ENCODE assay signal across 8 cellular contexts in the genomic region with DNA sequence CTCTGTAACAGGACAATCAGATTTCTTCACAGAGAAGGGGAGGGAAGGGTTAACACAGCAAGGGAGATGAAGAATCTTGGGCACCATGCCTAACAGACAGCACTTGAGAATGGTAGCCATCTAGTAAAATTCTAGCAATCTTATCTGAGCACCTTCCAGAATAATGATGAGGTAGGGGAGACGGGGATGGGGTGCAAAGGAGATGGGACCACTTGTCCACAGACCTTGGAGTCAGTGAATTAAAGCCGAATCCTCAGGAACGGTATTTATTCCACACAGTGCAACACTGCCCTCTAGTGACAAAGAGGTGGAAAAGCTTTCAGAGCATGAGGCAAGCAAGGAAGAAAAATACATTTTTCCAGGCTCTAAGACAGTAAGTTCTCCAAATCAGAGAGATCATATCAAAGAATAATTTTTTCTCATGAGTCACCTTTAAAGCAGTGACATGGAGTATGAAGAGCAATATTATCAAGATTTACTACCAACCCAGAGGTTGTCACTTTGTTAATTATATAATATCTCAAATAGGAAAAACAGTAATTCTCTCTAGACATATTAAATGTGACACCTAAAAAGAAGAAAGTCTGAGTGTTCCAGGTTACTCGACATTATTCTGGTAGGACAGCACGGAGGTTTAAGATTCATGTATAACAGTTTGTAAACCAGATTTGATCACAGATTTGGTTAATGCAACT. TPM values are rescaled to one million over a fixed set of nuclear protein-coding genes. Genes with fewer than 3 reads are reported as not detected.
DNase-seq lines count a peak whose midpoint lies in the region; ATAC-seq and TF ChIP-seq lines count a peak whose summit lies in the region.

No MANE protein-coding gene starts in this region.

- no peak overlapping the region for H3K27ac ChIP-seq in neural cell (ENCODE audit: low read length)

- in situ Hi-C loops in HAP-1 (cut with MboI; ENCODE audit: low sequenced_read_pairs), result loop anchor here (10.0 kb wide), 1 partner anchor 161 kb away; no protein-coding TSS in a partner anchor

- H3K4me3 ChIP-seq in HAP-1 (no peak overlapping the region), fibroblast of pulmonary artery (replicated peaks; ENCODE audit: low read depth, low read length) (no peak overlapping the region), neural cell (ENCODE audit: low read length) (peak overlapping the region; percentile 26)

- no peaks in the 10 kb centered on the region for H3K9me3 Mint-ChIP-seq in T-helper 2 cell treated with Interferon-gamma antibody and Interleukin-4, amounts not matched to agents 5 μg/mL and 100 μg/mL, for 36 hours
- no peaks in the 10 kb centered on the region for H3K9me3 Mint-ChIP-seq in activated B cell treated with CpG ODN at 0.5 μM for 24 hours

- TF ChIP-seq EP300 in neural cell (conservative IDR thresholded peaks at IDR 0.05; ENCODE audit: poor library complexity, severe bottlenecking), result no peak

- no peaks in the 10 kb centered on the region for H3K9me2 ChIP-seq in neural cell (ENCODE audit: insufficient read depth, low read length)

- H3K9me3 ChIP-seq in HAP-1, result no peaks in the 10 kb centered on the region
- H3K9me3 ChIP-seq in neural cell (ENCODE audit: low read length), result no peaks in the 10 kb centered on the region

- H3K36me3 Mint-ChIP-seq in T-helper 2 cell treated with Interferon-gamma antibody and Interleukin-4, amounts not matched to agents 5 μg/mL and 100 μg/mL, for 36 hours (ENCODE audit: low read depth), result no peaks in the 10 kb centered on the region
- peaks cover 44% of the 10 kb centered on the region for H3K36me3 Mint-ChIP-seq in activated B cell treated with CpG ODN at 0.5 μM for 24 hours (ENCODE audit: low read depth)

- peak; percentile 97 for TF ChIP-seq RAD21 in neural cell (conservative IDR thresholded peaks at IDR 0.05)

- H3K36me3 ChIP-seq in HAP-1 (replicated peaks) (no peaks in the 10 kb centered on the region; the same call in 1 of the 2 replicates), neural cell (ENCODE audit: insufficient read depth, low read length) (no peaks in the 10 kb centered on the region)

- CTCF ChIA-PET in activated B cell treated with CpG ODN at 0.5 μM for 24 hours (lab: Charles Lee), result interaction anchor here (1.0 to 3.7 kb wide), 14 partner anchors 9 to 318 kb away, joined by 3 to 26 read pairs (median 4); no protein-coding TSS in a partner anchor

- no peaks in the 10 kb centered on the region for H3K79me2 ChIP-seq in neural cell (replicated peaks; ENCODE audit: insufficient read depth, low read length)

- no peak overlapping the region for H2AFZ ChIP-seq in neural cell (ENCODE audit: low read depth, low read length)

- intact Hi-C loops in activated B cell treated with CpG ODN at 0.5 μM for 24 hours (cut with micrococcal nuclease), result loop anchor here (1.0 to 5.0 kb wide), 6 partner anchors 154 to 1031 kb away; no protein-coding TSS in a partner anchor

- ATAC-seq in activated B cell treated with CpG ODN at 0.5 μM for 24 hours (ENCODE audit: low read depth), result peak; percentile 70
- ATAC-seq in HG03565 (IDR thresholded peaks at IDR 0.05; ENCODE audit: unreplicated experiment), result no peak

- peak in 3 of 5 experiments; percentile 5 to 57 (median 40) for DNase-seq in T-helper 2 cell
- no peak for DNase-seq in T-helper 2 cell treated with Interferon-gamma antibody and Interleukin-4, amounts not matched to agents 5 μg/mL and 100 μg/mL, for 36 hours (ENCODE audit: low spot score)
- peak; percentile 41 to 71 for DNase-seq in HAP-1 (ENCODE audit: low spot score in 2 of 2)
- peak; percentile 65 for DNase-seq in NCI-H2171 treated with DMSO at 0.1 percent for 48 hours (lab: John Stamatoyannopoulos, UW)
- no peak for DNase-seq in activated B cell treated with CpG ODN at 0.5 μM for 24 hours
- peak; percentile 83 for DNase-seq in fibroblast of pulmonary artery (ENCODE audit: low read depth)

- no peak overlapping the region for H3K4me2 ChIP-seq in neural cell (ENCODE audit: low read length)

- H3K4me1 Mint-ChIP-seq in T-helper 2 cell treated with Interferon-gamma antibody and Interleukin-4, amounts not matched to agents 5 μg/mL and 100 μg/mL, for 36 hours (ENCODE audit: low read depth), result peaks cover 2% of the 10 kb centered on the region
- peaks cover 4% of the 10 kb centered on the region for H3K4me1 Mint-ChIP-seq in activated B cell treated with CpG ODN at 0.5 μM for 24 hours

- POLR2A ChIA-PET in activated B cell treated with CpG ODN at 0.5 μM for 24 hours (lab: Charles Lee), result no interaction called here

- H3K27ac Mint-ChIP-seq in T-helper 2 cell treated with Interferon-gamma antibody and Interleukin-4, amounts not matched to agents 5 μg/mL and 100 μg/mL, for 36 hours, result no peak overlapping the region
- no peak overlapping the region for H3K27ac Mint-ChIP-seq in activated B cell treated with CpG ODN at 0.5 μM for 24 hours

- TF ChIP-seq CTCF in activated B cell treated with CpG ODN at 0.5 μM for 24 hours (IDR thresholded peaks at IDR 0.05) (peak; percentile 99), fibroblast of pulmonary artery (IDR thresholded peaks at IDR 0.05; ENCODE audit: low read length, missing control alignments) (peak; percentile 92), neural cell (IDR thresholded peaks at IDR 0.05; ENCODE audit: poor library complexity, severe bottlenecking) (peak; percentile 97)

- no peak overlapping the region for H3K9ac ChIP-seq in neural cell (ENCODE audit: low read length)

- no peaks in the 10 kb centered on the region for H3K27me3 ChIP-seq in HAP-1 (ENCODE audit: low read depth)
- H3K27me3 ChIP-seq in neural cell (ENCODE audit: insufficient read depth, low read depth, low read length), result no peaks in the 10 kb centered on the region

- no peaks in the 10 kb centered on the region for H4K20me1 ChIP-seq in neural cell (ENCODE audit: insufficient read depth)

- H3F3A ChIP-seq in neural cell (ENCODE audit: insufficient read depth, low read length, poor library complexity, severe bottlenecking), result no peaks in the 10 kb centered on the region

- no peak overlapping the region for H3K4me3 Mint-ChIP-seq in T-helper 2 cell treated with Interferon-gamma antibody and Interleukin-4, amounts not matched to agents 5 μg/mL and 100 μg/mL, for 36 hours
- H3K4me3 Mint-ChIP-seq in activated B cell treated with CpG ODN at 0.5 μM for 24 hours, result no peak overlapping the region

- no peaks in the 10 kb centered on the region; the same call in 1 of the 2 replicates for H3K4me1 ChIP-seq in HAP-1

- no peaks in the 10 kb centered on the region for H3K27me3 Mint-ChIP-seq in T-helper 2 cell treated with Interferon-gamma antibody and Interleukin-4, amounts not matched to agents 5 μg/mL and 100 μg/mL, for 36 hours (ENCODE audit: low read depth)
- no peaks in the 10 kb centered on the region for H3K27me3 Mint-ChIP-seq in activated B cell treated with CpG ODN at 0.5 μM for 24 hours

TF ChIP-seq in neural cell, 6 proteins besides CTCF, POLR2A, EP300 and RAD21:
- TF ChIP-seq TAF1 (IDR thresholded peaks at IDR 0.05; ENCODE audit: low read depth) (no peak), EZH2 (IDR thresholded peaks at IDR 0.05; ENCODE audit: borderline replicate concordance, insufficient read depth, low read length, poor library complexity, severe bottlenecking) (no peak), SMC3 (conservative IDR thresholded peaks at IDR 0.05; ENCODE audit: poor library complexity) (peak; percentile 95), POLR2AphosphoS5 (IDR thresholded peaks at IDR 0.05) (no peak), MXI1 (conservative IDR thresholded peaks at IDR 0.05; ENCODE audit: poor library complexity, severe bottlenecking) (no peak)
- TF ChIP-seq, protein P1, sequence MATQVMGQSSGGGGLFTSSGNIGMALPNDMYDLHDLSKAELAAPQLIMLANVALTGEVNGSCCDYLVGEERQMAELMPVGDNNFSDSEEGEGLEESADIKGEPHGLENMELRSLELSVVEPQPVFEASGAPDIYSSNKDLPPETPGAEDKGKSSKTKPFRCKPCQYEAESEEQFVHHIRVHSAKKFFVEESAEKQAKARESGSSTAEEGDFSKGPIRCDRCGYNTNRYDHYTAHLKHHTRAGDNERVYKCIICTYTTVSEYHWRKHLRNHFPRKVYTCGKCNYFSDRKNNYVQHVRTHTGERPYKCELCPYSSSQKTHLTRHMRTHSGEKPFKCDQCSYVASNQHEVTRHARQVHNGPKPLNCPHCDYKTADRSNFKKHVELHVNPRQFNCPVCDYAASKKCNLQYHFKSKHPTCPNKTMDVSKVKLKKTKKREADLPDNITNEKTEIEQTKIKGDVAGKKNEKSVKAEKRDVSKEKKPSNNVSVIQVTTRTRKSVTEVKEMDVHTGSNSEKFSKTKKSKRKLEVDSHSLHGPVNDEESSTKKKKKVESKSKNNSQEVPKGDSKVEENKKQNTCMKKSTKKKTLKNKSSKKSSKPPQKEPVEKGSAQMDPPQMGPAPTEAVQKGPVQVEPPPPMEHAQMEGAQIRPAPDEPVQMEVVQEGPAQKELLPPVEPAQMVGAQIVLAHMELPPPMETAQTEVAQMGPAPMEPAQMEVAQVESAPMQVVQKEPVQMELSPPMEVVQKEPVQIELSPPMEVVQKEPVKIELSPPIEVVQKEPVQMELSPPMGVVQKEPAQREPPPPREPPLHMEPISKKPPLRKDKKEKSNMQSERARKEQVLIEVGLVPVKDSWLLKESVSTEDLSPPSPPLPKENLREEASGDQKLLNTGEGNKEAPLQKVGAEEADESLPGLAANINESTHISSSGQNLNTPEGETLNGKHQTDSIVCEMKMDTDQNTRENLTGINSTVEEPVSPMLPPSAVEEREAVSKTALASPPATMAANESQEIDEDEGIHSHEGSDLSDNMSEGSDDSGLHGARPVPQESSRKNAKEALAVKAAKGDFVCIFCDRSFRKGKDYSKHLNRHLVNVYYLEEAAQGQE (IDR thresholded peaks at IDR 0.05; ENCODE audit: borderline replicate concordance), result no peak

RNA-seq across cellular contexts. Expression of a gene that starts 43.3 kb away (rescaled TPM):
- total RNA-seq in activated B cell treated with CpG ODN at 0.5 μM for 24 hours, result 0.59 and 0.62 TPM in 2 replicates
- 0.54 TPM in 1 of 2 replicates, not detected in the other for polyA plus RNA-seq in neural cell
- polyA minus RNA-seq in neural cell, result not detected in 2 replicates

Comparison
In these comparisons a context has a peak if more than half of its experiments do, and no peak if none do; other contexts are left out.
1. DNase-seq: peak in T-helper 2 cell (3 of 5), HAP-1 (2 of 2), NCI-H2171 treated with DMSO at 0.1 percent for 48 hours (single experiment) and fibroblast of pulmonary artery (single experiment); none in T-helper 2 cell treated with Interferon-gamma antibody and Interleukin-4, amounts not matched to agents 5 μg/mL and 100 μg/mL, for 36 hours (single experiment) and activated B cell treated with CpG ODN at 0.5 μM for 24 hours (single experiment).
2. Peak in every context shown above with its lines, with median percentiles within 50 percentile points of each other: CTCF ChIP-seq.